In genomic region chr4:47154816-47155370, GRCh38 we compare ENCODE assay signal across 15 cellular contexts.
A peak's percentile ranks its signal among the peaks of the same experiment; 100 is the strongest.
DNase-seq lines count a peak whose midpoint lies in the region; ATAC-seq, FAIRE-seq and TF ChIP-seq lines count a peak whose summit lies in the region.
"Had no signal": no experiment of that assay in that cellular context is flagged by ENCODE, and none has a peak within 500 bp of the region (broad histone marks: within the 10 kb centered on the region; RNA-seq: fewer than 3 reads in every experiment).

No MANE protein-coding gene starts in this region.

- no peaks in the 10 kb centered on the region for H4K20me1 ChIP-seq in neural cell (ENCODE audit: insufficient read depth)

- DNase-seq in A172 (ENCODE audit: low spot score), result peak; percentile 2
- peak; percentile 1 for DNase-seq in HCEC 1CT
- DNase-seq in cerebellar cortex (ENCODE audit: low spot score), result peak; percentile 3
- DNase-seq in frontal cortex (ENCODE audit: low spot score in 2 of 2), result no peak
- DNase-seq in T-helper 17 cell, result no peak
- DNase-seq in cerebellum (ENCODE audit: low spot score), result no peak
- no peak for DNase-seq in NCI-H748 (lab: John Stamatoyannopoulos, UW; ENCODE audit: unreplicated experiment)
- DNase-seq: AML-193, COR-L47, NCI-H1436, NCI-H2081, SHP77 had no signal

- H3K36me3 Mint-ChIP-seq in T-helper 17 cell (ENCODE audit: low read depth), result no peaks in the 10 kb centered on the region

- no peak for FAIRE-seq in frontal cortex (lab: Jason Lieb, UNC)
- FAIRE-seq: GM12892, H54 had no signal

- TF ChIP-seq EP300 in neural cell (conservative IDR thresholded peaks at IDR 0.05; ENCODE audit: poor library complexity, severe bottlenecking), result no peak

- ATAC-seq in T-helper 17 cell, result no peak

- H3K27me3 ChIP-seq in neural cell (ENCODE audit: insufficient read depth, low read depth, low read length), result no peaks in the 10 kb centered on the region

- no peaks in the 10 kb centered on the region for H3K9me3 ChIP-seq in neural cell (ENCODE audit: low read length)
- H3K9me3 ChIP-seq in T-helper 17 cell (ENCODE audit: control insufficient read depth, low read length, poor library complexity, severe bottlenecking), result no peaks in the 10 kb centered on the region

- no peaks in the 10 kb centered on the region for H3K36me3 ChIP-seq in neural cell (ENCODE audit: insufficient read depth, low read length)

- H3K27ac Mint-ChIP-seq in T-helper 17 cell, result no peak overlapping the region

- no peaks in the 10 kb centered on the region for H3K4me1 Mint-ChIP-seq in T-helper 17 cell

- no peaks in the 10 kb centered on the region for H3K79me2 ChIP-seq in neural cell (replicated peaks; ENCODE audit: insufficient read depth, low read length)

- no peak overlapping the region for H3K4me3 Mint-ChIP-seq in T-helper 17 cell

- H3K4me2 ChIP-seq in neural cell (ENCODE audit: low read length), result no peak overlapping the region

- no peaks in the 10 kb centered on the region for H3F3A ChIP-seq in neural cell (ENCODE audit: insufficient read depth, low read length, poor library complexity, severe bottlenecking)

- peak; percentile 13 for TF ChIP-seq RAD21 in neural cell (conservative IDR thresholded peaks at IDR 0.05)

- no peak overlapping the region for H2AFZ ChIP-seq in neural cell (ENCODE audit: low read depth, low read length)

- TF ChIP-seq CTCF in neural cell (IDR thresholded peaks at IDR 0.05; ENCODE audit: poor library complexity, severe bottlenecking), result no peak

- H3K4me3 ChIP-seq in neural cell (ENCODE audit: low read length), result no peak overlapping the region

- no peak overlapping the region for H3K27ac ChIP-seq in neural cell (ENCODE audit: low read length)

- H3K9me2 ChIP-seq in neural cell (ENCODE audit: insufficient read depth, low read length), result no peaks in the 10 kb centered on the region

- peaks cover 12% of the 10 kb centered on the region for H3K27me3 Mint-ChIP-seq in T-helper 17 cell

- H3K9ac ChIP-seq in neural cell (ENCODE audit: low read length), result no peak overlapping the region

TF ChIP-seq in neural cell, 6 proteins besides CTCF, POLR2A, EP300 and RAD21:
- TF ChIP-seq EZH2 (IDR thresholded peaks at IDR 0.05; ENCODE audit: borderline replicate concordance, insufficient read depth, low read length, poor library complexity, severe bottlenecking) (no peak), MXI1 (conservative IDR thresholded peaks at IDR 0.05; ENCODE audit: poor library complexity, severe bottlenecking) (no peak), POLR2AphosphoS5 (IDR thresholded peaks at IDR 0.05) (no peak)

Comparison
In these comparisons a context has a peak if more than half of its experiments do, and no peak if none do; other contexts are left out.
1. DNase-seq: peak in A172 (single experiment), HCEC 1CT (single experiment) and cerebellar cortex (single experiment); none in frontal cortex (0 of 2), T-helper 17 cell (0 of 3), cerebellum (single experiment) and NCI-H748 (single experiment).